1 cellular context compared by ENCODE assay signal in the genomic region with DNA sequence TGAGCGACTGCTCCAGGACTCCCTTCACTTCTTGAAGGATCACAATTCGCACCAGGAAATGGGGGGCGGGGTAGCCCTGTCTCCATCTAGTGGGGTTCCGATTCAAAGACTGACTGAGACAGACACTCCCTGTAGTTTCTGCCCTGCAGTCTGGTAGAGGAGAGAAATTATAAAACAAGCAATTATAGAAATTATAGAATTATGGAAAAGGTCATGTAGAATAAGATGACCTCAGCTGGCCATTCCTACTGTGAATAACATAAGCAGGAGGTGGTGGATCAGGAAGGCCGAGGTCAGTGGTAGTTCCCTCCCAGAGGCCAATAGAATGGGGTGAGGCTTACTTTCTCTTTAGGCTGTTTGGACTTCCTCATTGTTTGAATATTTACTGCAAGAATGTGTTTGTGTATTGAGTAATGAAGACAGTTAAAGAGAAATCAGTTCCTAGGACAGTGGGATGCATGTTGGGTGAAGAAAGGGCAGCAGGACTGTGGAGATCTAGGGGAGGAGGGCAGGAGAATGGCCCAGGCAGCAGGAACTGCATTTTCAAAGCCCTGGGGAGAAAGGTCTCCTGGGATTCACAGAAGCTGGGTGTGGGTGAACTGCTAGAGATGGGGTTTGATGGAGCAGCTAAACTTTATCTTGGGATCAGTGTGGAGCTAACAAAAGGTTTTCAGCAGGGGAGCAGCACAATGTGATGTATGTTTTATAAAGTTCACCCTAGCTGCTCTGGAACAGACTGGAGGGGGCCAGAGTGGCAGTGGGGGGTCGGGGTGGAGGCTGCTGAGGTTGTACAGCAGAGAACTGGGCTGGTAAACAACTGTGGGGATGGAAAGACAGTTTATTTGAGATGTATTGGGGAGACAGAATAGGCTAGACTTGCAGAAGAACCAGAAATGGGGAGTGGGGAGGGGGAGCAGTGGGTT.
A peak's percentile ranks its signal among the peaks of the same experiment; 100 is the strongest.
TF ChIP-seq lines count a peak whose summit lies in the region.

No MANE protein-coding gene starts in this region.

TF ChIP-seq in HepG2, 621 proteins besides CTCF, POLR2A, EP300 and RAD21 (continued from another document and continues in another):
- TF ChIP-seq ZBTB40 (IDR thresholded peaks at IDR 0.05) (no peak), ZBTB40 (CRISPR knock-in tag; IDR thresholded peaks at IDR 0.05) (no peak), RFX5 (IDR thresholded peaks at IDR 0.05; ENCODE audit: low read depth, low read length) (no peak), TCF7L2 (IDR thresholded peaks at IDR 0.05; ENCODE audit: low read depth, low read length) (no peak), SOX13 (IDR thresholded peaks at IDR 0.05) (no peak), SOX13 (CRISPR knock-in tag; conservative IDR thresholded peaks at IDR 0.05 in 1 of 2, IDR thresholded peaks at IDR 0.05 in 1 of 2) (peak in 1 of 2 experiments; percentile 85; a peak in 2 of 4 replicates), ZNF331 (CRISPR knock-in tag; IDR thresholded peaks at IDR 0.05) (peak; percentile 67), ZNF564 (CRISPR knock-in tag; IDR thresholded peaks at IDR 0.05) (0 out of 2 replicates have a peak, but pooled peaks have one; percentile 37), DMAP1 (CRISPR knock-in tag; IDR thresholded peaks at IDR 0.05) (peak; percentile 69; the same call in 1 of the 2 replicates), ZNF24 (IDR thresholded peaks at IDR 0.05) (no peak), PAXIP1 (CRISPR knock-in tag; conservative IDR thresholded peaks at IDR 0.05) (peak; percentile 80), ZNF597 (CRISPR knock-in tag; IDR thresholded peaks at IDR 0.05) (no peak), KLF11 (CRISPR knock-in tag; IDR thresholded peaks at IDR 0.05) (no peak), GFI1 (CRISPR knock-in tag; IDR thresholded peaks at IDR 0.05; ENCODE audit: borderline replicate concordance) (peak; percentile 78; the same call in 1 of the 2 replicates), MEF2D (CRISPR knock-in tag; IDR thresholded peaks at IDR 0.05) (peak; percentile 25; the same call in 1 of the 2 replicates), POGZ (CRISPR knock-in tag; IDR thresholded peaks at IDR 0.05) (peak; percentile 5; the same call in 1 of the 2 replicates), ZNF496 (CRISPR knock-in tag; IDR thresholded peaks at IDR 0.05; ENCODE audit: insufficient replicate concordance) (no peak), ZNF484 (CRISPR knock-in tag; IDR thresholded peaks at IDR 0.05; ENCODE audit: borderline replicate concordance, low read depth) (no peak), ZNF563 (CRISPR knock-in tag; IDR thresholded peaks at IDR 0.05) (no peak), ATF7 (IDR thresholded peaks at IDR 0.05) (peak; percentile 35), ATF7 (CRISPR knock-in tag; IDR thresholded peaks at IDR 0.05) (no peak), NCOR1 (IDR thresholded peaks at IDR 0.05; ENCODE audit: borderline replicate concordance, low read length) (no peak), ZNF710 (CRISPR knock-in tag; IDR thresholded peaks at IDR 0.05; ENCODE audit: borderline replicate concordance) (0 out of 2 replicates have a peak, but pooled peaks have one; percentile 19), PATZ1 (CRISPR knock-in tag; IDR thresholded peaks at IDR 0.05) (peak; percentile 9; the same call in 1 of the 2 replicates), GATAD1 (CRISPR knock-in tag; IDR thresholded peaks at IDR 0.05) (peak; percentile 58; the same call in 1 of the 2 replicates), TARDBP (CRISPR knock-in tag; IDR thresholded peaks at IDR 0.05) (peak; percentile 60; the same call in 1 of the 2 replicates), NPAS2 (CRISPR knock-in tag; IDR thresholded peaks at IDR 0.05; ENCODE audit: borderline replicate concordance) (no peak), ZNF362 (CRISPR knock-in tag; IDR thresholded peaks at IDR 0.05; ENCODE audit: borderline replicate concordance) (no peak), NFE2L1 (CRISPR knock-in tag; IDR thresholded peaks at IDR 0.05; ENCODE audit: borderline replicate concordance) (no peak), CC2D1A (CRISPR knock-in tag; IDR thresholded peaks at IDR 0.05) (no peak), ZNF619 (CRISPR knock-in tag; IDR thresholded peaks at IDR 0.05) (no peak), ZMYM3 (CRISPR knock-in tag; IDR thresholded peaks at IDR 0.05) (peak; percentile 22; the same call in 1 of the 2 replicates), HDAC2 (CRISPR knock-in tag; IDR thresholded peaks at IDR 0.05) (peak; percentile 58; the same call in 1 of the 2 replicates), CHD4 (IDR thresholded peaks at IDR 0.05; ENCODE audit: borderline replicate concordance, low read length) (peak; percentile 54; the same call in 1 of the 2 replicates)
- TF ChIP-seq, protein P1, sequence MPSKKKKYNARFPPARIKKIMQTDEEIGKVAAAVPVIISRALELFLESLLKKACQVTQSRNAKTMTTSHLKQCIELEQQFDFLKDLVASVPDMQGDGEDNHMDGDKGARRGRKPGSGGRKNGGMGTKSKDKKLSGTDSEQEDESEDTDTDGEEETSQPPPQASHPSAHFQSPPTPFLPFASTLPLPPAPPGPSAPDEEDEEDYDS (CRISPR knock-in tag; IDR thresholded peaks at IDR 0.05) = peak; percentile 71; the same call in 1 of the 2 replicates
